In the genomic region with DNA sequence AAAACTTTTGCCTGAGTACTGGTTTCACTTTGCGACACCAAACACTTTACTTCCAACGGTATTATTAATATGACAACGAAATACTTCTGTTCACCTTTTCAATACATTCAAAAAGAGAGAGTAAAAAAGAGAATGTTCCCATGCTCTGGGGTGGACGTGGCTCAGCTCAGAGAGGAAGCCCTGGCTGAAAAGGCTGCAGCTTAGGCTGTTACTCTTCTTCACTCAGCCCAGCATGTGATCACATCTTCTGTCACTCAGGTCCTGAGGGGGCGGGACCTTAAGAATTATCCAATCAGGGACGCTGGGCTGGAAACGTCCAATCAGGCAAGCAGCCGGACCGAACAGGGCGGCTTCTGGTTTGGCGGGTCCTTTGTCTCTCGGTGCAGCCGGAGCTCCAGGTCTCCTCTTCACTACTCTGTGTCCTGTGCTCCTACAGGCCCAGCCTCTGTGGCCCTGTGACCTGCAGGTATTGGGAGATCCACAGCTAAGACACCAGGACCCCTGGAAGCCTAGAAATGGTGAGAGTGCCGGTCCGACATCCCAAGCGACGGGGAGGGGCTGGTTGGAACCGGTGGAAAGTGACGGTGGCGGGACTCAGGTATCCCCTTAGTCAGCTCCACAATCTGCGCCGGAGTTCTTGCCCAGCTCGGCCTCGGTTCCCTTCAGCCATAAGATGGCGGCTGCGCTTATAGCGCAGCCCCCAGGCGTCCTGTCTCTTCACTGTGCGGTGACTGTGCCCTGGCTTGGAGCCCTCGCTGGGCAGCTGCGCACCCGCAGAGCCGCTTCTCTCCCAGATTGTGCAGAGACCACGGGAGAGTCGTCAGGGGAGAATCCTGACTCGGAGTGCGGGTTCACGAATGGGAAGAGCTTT, we compare ENCODE assay signal across 1 cellular context.
TF ChIP-seq lines count a peak whose summit lies in the region.

A gene (plus strand): TSS at position 373 of the 871 bp plus-strand sequence. CDS start 143 bp downstream, at position 516.

TF ChIP-seq in GM12878, 131 proteins besides CTCF, POLR2A, EP300 and RAD21 (continued from another document):
- TF ChIP-seq, protein P1, sequence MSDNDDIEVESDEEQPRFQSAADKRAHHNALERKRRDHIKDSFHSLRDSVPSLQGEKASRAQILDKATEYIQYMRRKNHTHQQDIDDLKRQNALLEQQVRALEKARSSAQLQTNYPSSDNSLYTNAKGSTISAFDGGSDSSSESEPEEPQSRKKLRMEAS (IDR thresholded peaks at IDR 0.05; ENCODE audit: low read depth, low read length) = peak; percentile 48; the same call in 1 of the 2 replicates
- peak; percentile 36 to 58; a peak in 1 of 4 replicates for TF ChIP-seq BHLHE40 (IDR thresholded peaks at IDR 0.05; ENCODE audit: borderline replicate concordance in 1 of 2, low read depth in 2 of 2, low read length in 1 of 2)
- no peak for TF ChIP-seq ASH2L (IDR thresholded peaks at IDR 0.05; ENCODE audit: borderline replicate concordance, low read depth)
- TF ChIP-seq HCFC1 (IDR thresholded peaks at IDR 0.05; ENCODE audit: low read length) = no peak
- TF ChIP-seq NFYA (IDR thresholded peaks at IDR 0.05; ENCODE audit: borderline replicate concordance, low read depth, low read length) = no peak
- peak; percentile 89; the same call in 1 of the 2 replicates for TF ChIP-seq SIN3A (IDR thresholded peaks at IDR 0.05; ENCODE audit: low read depth, low read length)
- TF ChIP-seq NRF1 (conservative IDR thresholded peaks at IDR 0.05; ENCODE audit: low read depth, low read length) = no peak
- no peak for TF ChIP-seq NR2C1 (IDR thresholded peaks at IDR 0.05)
- TF ChIP-seq, protein P2, sequence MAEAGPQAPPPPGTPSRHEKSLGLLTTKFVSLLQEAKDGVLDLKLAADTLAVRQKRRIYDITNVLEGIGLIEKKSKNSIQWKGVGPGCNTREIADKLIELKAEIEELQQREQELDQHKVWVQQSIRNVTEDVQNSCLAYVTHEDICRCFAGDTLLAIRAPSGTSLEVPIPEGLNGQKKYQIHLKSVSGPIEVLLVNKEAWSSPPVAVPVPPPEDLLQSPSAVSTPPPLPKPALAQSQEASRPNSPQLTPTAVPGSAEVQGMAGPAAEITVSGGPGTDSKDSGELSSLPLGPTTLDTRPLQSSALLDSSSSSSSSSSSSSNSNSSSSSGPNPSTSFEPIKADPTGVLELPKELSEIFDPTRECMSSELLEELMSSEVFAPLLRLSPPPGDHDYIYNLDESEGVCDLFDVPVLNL (IDR thresholded peaks at IDR 0.05; ENCODE audit: low read depth, low read length) = peak; percentile 80
- TF ChIP-seq, protein P3, sequence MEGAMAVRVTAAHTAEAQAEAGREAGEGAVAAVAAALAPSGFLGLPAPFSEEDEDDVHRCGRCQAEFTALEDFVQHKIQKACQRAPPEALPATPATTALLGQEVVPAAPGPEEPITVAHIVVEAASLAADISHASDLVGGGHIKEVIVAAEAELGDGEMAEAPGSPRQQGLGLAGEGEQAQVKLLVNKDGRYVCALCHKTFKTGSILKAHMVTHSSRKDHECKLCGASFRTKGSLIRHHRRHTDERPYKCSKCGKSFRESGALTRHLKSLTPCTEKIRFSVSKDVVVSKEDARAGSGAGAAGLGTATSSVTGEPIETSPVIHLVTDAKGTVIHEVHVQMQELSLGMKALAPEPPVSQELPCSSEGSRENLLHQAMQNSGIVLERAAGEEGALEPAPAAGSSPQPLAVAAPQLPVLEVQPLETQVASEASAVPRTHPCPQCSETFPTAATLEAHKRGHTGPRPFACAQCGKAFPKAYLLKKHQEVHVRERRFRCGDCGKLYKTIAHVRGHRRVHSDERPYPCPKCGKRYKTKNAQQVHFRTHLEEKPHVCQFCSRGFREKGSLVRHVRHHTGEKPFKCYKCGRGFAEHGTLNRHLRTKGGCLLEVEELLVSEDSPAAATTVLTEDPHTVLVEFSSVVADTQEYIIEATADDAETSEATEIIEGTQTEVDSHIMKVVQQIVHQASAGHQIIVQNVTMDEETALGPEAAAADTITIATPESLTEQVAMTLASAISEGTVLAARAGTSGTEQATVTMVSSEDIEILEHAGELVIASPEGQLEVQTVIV (IDR thresholded peaks at IDR 0.05; ENCODE audit: borderline replicate concordance, partially characterized antibody) = peak; percentile 84
- no peak for TF ChIP-seq RB1 (IDR thresholded peaks at IDR 0.05; ENCODE audit: borderline replicate concordance)
- TF ChIP-seq, protein P4, sequence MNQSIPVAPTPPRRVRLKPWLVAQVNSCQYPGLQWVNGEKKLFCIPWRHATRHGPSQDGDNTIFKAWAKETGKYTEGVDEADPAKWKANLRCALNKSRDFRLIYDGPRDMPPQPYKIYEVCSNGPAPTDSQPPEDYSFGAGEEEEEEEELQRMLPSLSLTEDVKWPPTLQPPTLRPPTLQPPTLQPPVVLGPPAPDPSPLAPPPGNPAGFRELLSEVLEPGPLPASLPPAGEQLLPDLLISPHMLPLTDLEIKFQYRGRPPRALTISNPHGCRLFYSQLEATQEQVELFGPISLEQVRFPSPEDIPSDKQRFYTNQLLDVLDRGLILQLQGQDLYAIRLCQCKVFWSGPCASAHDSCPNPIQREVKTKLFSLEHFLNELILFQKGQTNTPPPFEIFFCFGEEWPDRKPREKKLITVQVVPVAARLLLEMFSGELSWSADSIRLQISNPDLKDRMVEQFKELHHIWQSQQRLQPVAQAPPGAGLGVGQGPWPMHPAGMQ (IDR thresholded peaks at IDR 0.05; ENCODE audit: borderline replicate concordance) = no peak
- TF ChIP-seq, protein P5, sequence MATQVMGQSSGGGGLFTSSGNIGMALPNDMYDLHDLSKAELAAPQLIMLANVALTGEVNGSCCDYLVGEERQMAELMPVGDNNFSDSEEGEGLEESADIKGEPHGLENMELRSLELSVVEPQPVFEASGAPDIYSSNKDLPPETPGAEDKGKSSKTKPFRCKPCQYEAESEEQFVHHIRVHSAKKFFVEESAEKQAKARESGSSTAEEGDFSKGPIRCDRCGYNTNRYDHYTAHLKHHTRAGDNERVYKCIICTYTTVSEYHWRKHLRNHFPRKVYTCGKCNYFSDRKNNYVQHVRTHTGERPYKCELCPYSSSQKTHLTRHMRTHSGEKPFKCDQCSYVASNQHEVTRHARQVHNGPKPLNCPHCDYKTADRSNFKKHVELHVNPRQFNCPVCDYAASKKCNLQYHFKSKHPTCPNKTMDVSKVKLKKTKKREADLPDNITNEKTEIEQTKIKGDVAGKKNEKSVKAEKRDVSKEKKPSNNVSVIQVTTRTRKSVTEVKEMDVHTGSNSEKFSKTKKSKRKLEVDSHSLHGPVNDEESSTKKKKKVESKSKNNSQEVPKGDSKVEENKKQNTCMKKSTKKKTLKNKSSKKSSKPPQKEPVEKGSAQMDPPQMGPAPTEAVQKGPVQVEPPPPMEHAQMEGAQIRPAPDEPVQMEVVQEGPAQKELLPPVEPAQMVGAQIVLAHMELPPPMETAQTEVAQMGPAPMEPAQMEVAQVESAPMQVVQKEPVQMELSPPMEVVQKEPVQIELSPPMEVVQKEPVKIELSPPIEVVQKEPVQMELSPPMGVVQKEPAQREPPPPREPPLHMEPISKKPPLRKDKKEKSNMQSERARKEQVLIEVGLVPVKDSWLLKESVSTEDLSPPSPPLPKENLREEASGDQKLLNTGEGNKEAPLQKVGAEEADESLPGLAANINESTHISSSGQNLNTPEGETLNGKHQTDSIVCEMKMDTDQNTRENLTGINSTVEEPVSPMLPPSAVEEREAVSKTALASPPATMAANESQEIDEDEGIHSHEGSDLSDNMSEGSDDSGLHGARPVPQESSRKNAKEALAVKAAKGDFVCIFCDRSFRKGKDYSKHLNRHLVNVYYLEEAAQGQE (IDR thresholded peaks at IDR 0.05; ENCODE audit: low read depth, low read length) = no peak
- TF ChIP-seq, protein P6, sequence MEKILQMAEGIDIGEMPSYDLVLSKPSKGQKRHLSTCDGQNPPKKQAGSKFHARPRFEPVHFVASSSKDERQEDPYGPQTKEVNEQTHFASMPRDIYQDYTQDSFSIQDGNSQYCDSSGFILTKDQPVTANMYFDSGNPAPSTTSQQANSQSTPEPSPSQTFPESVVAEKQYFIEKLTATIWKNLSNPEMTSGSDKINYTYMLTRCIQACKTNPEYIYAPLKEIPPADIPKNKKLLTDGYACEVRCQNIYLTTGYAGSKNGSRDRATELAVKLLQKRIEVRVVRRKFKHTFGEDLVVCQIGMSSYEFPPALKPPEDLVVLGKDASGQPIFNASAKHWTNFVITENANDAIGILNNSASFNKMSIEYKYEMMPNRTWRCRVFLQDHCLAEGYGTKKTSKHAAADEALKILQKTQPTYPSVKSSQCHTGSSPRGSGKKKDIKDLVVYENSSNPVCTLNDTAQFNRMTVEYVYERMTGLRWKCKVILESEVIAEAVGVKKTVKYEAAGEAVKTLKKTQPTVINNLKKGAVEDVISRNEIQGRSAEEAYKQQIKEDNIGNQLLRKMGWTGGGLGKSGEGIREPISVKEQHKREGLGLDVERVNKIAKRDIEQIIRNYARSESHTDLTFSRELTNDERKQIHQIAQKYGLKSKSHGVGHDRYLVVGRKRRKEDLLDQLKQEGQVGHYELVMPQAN (conservative IDR thresholded peaks at IDR 0.05) = peak; percentile 90
- no peak for TF ChIP-seq GATAD2B (conservative IDR thresholded peaks at IDR 0.05; ENCODE audit: low read depth)
- TF ChIP-seq, protein P7, sequence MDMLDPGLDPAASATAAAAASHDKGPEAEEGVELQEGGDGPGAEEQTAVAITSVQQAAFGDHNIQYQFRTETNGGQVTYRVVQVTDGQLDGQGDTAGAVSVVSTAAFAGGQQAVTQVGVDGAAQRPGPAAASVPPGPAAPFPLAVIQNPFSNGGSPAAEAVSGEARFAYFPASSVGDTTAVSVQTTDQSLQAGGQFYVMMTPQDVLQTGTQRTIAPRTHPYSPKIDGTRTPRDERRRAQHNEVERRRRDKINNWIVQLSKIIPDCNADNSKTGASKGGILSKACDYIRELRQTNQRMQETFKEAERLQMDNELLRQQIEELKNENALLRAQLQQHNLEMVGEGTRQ (IDR thresholded peaks at IDR 0.05; ENCODE audit: borderline replicate concordance, low read depth, low read length) = peak; percentile 74
- TF ChIP-seq, protein P8, sequence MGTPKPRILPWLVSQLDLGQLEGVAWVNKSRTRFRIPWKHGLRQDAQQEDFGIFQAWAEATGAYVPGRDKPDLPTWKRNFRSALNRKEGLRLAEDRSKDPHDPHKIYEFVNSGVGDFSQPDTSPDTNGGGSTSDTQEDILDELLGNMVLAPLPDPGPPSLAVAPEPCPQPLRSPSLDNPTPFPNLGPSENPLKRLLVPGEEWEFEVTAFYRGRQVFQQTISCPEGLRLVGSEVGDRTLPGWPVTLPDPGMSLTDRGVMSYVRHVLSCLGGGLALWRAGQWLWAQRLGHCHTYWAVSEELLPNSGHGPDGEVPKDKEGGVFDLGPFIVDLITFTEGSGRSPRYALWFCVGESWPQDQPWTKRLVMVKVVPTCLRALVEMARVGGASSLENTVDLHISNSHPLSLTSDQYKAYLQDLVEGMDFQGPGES (IDR thresholded peaks at IDR 0.05) = peak; percentile 70
- peak; percentile 77 for TF ChIP-seq YY1 (IDR thresholded peaks at IDR 0.05; ENCODE audit: low read depth, low read length)
